Comparison of ENCODE assay signal across 1 cellular context in the genomic region with DNA sequence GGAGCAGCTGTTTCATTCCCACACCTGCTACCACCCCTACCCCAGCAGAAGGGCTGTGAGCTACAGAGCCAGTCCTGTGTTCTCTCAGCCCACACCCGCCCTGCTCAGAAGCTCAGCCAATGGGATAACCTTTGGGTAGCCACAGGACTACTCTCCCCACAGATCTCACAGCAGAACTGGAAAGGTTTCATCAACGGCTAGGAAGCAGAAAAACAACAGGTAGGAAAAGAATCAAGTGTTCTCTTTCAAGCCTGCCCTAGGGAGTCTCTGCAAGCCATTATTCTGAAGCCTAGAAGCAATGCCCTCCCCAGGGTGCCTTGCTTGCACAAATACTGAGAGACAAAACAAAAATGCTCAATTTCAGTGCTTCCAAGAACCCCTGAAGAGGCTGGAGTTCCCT.
TF ChIP-seq lines count a peak whose summit lies in the region.

No MANE protein-coding gene starts in this region.

TF ChIP-seq in H1, 55 proteins besides CTCF, POLR2A, EP300 and RAD21 (continued from another document):
- TF ChIP-seq CTBP2 (IDR thresholded peaks at IDR 0.05; ENCODE audit: borderline replicate concordance, insufficient read depth, insufficient read length, low read length) (peak; percentile 52), RNF2 (IDR thresholded peaks at IDR 0.05; ENCODE audit: borderline replicate concordance, low read depth, low read length, missing control alignments, poor library complexity, severe bottlenecking) (no peak), CHD1 (IDR thresholded peaks at IDR 0.05; ENCODE audit: low read depth, low read length) (no peak), FOSL1 (IDR thresholded peaks at IDR 0.05; ENCODE audit: insufficient read depth, low read depth, low read length) (no peak)
- TF ChIP-seq, protein P1, sequence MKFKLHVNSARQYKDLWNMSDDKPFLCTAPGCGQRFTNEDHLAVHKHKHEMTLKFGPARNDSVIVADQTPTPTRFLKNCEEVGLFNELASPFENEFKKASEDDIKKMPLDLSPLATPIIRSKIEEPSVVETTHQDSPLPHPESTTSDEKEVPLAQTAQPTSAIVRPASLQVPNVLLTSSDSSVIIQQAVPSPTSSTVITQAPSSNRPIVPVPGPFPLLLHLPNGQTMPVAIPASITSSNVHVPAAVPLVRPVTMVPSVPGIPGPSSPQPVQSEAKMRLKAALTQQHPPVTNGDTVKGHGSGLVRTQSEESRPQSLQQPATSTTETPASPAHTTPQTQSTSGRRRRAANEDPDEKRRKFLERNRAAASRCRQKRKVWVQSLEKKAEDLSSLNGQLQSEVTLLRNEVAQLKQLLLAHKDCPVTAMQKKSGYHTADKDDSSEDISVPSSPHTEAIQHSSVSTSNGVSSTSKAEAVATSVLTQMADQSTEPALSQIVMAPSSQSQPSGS (IDR thresholded peaks at IDR 0.05; ENCODE audit: low read length), result 0 out of 2 replicates have a peak, but pooled peaks have one; percentile 53
- TF ChIP-seq, protein P2, sequence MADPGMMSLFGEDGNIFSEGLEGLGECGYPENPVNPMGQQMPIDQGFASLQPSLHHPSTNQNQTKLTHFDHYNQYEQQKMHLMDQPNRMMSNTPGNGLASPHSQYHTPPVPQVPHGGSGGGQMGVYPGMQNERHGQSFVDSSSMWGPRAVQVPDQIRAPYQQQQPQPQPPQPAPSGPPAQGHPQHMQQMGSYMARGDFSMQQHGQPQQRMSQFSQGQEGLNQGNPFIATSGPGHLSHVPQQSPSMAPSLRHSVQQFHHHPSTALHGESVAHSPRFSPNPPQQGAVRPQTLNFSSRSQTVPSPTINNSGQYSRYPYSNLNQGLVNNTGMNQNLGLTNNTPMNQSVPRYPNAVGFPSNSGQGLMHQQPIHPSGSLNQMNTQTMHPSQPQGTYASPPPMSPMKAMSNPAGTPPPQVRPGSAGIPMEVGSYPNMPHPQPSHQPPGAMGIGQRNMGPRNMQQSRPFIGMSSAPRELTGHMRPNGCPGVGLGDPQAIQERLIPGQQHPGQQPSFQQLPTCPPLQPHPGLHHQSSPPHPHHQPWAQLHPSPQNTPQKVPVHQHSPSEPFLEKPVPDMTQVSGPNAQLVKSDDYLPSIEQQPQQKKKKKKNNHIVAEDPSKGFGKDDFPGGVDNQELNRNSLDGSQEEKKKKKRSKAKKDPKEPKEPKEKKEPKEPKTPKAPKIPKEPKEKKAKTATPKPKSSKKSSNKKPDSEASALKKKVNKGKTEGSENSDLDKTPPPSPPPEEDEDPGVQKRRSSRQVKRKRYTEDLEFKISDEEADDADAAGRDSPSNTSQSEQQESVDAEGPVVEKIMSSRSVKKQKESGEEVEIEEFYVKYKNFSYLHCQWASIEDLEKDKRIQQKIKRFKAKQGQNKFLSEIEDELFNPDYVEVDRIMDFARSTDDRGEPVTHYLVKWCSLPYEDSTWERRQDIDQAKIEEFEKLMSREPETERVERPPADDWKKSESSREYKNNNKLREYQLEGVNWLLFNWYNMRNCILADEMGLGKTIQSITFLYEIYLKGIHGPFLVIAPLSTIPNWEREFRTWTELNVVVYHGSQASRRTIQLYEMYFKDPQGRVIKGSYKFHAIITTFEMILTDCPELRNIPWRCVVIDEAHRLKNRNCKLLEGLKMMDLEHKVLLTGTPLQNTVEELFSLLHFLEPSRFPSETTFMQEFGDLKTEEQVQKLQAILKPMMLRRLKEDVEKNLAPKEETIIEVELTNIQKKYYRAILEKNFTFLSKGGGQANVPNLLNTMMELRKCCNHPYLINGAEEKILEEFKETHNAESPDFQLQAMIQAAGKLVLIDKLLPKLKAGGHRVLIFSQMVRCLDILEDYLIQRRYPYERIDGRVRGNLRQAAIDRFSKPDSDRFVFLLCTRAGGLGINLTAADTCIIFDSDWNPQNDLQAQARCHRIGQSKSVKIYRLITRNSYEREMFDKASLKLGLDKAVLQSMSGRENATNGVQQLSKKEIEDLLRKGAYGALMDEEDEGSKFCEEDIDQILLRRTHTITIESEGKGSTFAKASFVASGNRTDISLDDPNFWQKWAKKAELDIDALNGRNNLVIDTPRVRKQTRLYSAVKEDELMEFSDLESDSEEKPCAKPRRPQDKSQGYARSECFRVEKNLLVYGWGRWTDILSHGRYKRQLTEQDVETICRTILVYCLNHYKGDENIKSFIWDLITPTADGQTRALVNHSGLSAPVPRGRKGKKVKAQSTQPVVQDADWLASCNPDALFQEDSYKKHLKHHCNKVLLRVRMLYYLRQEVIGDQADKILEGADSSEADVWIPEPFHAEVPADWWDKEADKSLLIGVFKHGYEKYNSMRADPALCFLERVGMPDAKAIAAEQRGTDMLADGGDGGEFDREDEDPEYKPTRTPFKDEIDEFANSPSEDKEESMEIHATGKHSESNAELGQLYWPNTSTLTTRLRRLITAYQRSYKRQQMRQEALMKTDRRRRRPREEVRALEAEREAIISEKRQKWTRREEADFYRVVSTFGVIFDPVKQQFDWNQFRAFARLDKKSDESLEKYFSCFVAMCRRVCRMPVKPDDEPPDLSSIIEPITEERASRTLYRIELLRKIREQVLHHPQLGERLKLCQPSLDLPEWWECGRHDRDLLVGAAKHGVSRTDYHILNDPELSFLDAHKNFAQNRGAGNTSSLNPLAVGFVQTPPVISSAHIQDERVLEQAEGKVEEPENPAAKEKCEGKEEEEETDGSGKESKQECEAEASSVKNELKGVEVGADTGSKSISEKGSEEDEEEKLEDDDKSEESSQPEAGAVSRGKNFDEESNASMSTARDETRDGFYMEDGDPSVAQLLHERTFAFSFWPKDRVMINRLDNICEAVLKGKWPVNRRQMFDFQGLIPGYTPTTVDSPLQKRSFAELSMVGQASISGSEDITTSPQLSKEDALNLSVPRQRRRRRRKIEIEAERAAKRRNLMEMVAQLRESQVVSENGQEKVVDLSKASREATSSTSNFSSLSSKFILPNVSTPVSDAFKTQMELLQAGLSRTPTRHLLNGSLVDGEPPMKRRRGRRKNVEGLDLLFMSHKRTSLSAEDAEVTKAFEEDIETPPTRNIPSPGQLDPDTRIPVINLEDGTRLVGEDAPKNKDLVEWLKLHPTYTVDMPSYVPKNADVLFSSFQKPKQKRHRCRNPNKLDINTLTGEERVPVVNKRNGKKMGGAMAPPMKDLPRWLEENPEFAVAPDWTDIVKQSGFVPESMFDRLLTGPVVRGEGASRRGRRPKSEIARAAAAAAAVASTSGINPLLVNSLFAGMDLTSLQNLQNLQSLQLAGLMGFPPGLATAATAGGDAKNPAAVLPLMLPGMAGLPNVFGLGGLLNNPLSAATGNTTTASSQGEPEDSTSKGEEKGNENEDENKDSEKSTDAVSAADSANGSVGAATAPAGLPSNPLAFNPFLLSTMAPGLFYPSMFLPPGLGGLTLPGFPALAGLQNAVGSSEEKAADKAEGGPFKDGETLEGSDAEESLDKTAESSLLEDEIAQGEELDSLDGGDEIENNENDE (IDR thresholded peaks at IDR 0.05; ENCODE audit: insufficient replicate concordance, low read length), result peak; percentile 21
TF ChIP-seq in H1: peak in this region for 13.
